Comparison of ENCODE assay signal across 22 cellular contexts in genomic region chr17:75356260-75356937, GRCh38. TPM values are rescaled to one million over a fixed set of nuclear protein-coding genes. Genes with fewer than 3 reads are reported as not detected.
A peak's percentile ranks its signal among the peaks of the same experiment; 100 is the strongest.
DNase-seq lines count a peak whose midpoint lies in the region; ATAC-seq and TF ChIP-seq lines count a peak whose summit lies in the region.
"Had no signal": no experiment of that assay in that cellular context is flagged by ENCODE, and none has a peak within 500 bp of the region (broad histone marks: within the 10 kb centered on the region; RNA-seq: fewer than 3 reads in every experiment).

No MANE protein-coding gene starts in this region.

- no peak overlapping the region for H4K8ac ChIP-seq in H9 (replicated peaks; ENCODE audit: insufficient read length, low read depth, low read length)

- intact Hi-C loops in body of pancreas (cut with DNase I) = no loop called here

- no peak for TF ChIP-seq POLR2A in body of pancreas (IDR thresholded peaks at IDR 0.05)

- no peak overlapping the region for H3K56ac ChIP-seq in H9 (ENCODE audit: insufficient read length, low read depth, low read length)

- no peak overlapping the region for H4K91ac ChIP-seq in H9 (ENCODE audit: insufficient read length, low read depth, low read length)

- no peak overlapping the region for H2BK5ac ChIP-seq in H9 (ENCODE audit: insufficient read length, low read length)

- H3K4me1 ChIP-seq in H9 (ENCODE audit: insufficient read depth, low read length) (peaks cover 7% of the 10 kb centered on the region; the same call in 1 of the 2 replicates), body of pancreas (peaks cover 43% of the 10 kb centered on the region), neutrophil (ENCODE audit: control insufficient read depth in 1 of 2, insufficient read depth in 1 of 2, low read depth in 1 of 2, low read length in 1 of 2) (peaks cover 38 to 44% of the 10 kb centered on the region in 2 experiments)

- no peaks in the 10 kb centered on the region for H3K9me3 Mint-ChIP-seq in T-helper 1 cell treated with Interleukin-12 subunit alpha and Interleukin-12 subunit beta and Interleukin-4 antibody, amounts not matched to agents 30 μg/mL and 1 μg/mL, for 36 hours
- H3K9me3 Mint-ChIP-seq in H9 = peaks cover 8% of the 10 kb centered on the region in 2 experiments; a peak in 3 of 5 replicates

- H2AFZ ChIP-seq in H9 (ENCODE audit: low read length) = no peak overlapping the region

- no peak overlapping the region for H3K4me3 ChIP-seq in body of pancreas
- H3K4me3 ChIP-seq in neutrophil (ENCODE audit: low read depth in 1 of 2, low read length in 1 of 2) = no peak overlapping the region
- H3K4me3 ChIP-seq: BLaER1, sigmoid colon had no signal

- in situ Hi-C loops in GM13977 (cut with MboI; ENCODE audit: low pct_unique_long_range_greater_than_20kb, low sequenced_read_pairs, unreplicated experiment) = no loop called here

- POLR2A ChIA-PET in HEK293T (lab: Yijun Ruan, JAX) = no interaction called here

- no peaks in the 10 kb centered on the region for H3K27me3 Mint-ChIP-seq in T-helper 1 cell treated with Interleukin-12 subunit alpha and Interleukin-12 subunit beta and Interleukin-4 antibody, amounts not matched to agents 30 μg/mL and 1 μg/mL, for 36 hours (ENCODE audit: low read depth)
- no peaks in the 10 kb centered on the region for H3K27me3 Mint-ChIP-seq in H9 (ENCODE audit: low read depth)

- no peak overlapping the region for H3K9ac ChIP-seq in H9 (ENCODE audit: extremely low read depth, insufficient read length, low read length)
- H3K9ac ChIP-seq: BLaER1 had no signal

- H2BK12ac ChIP-seq in H9 (ENCODE audit: insufficient read length, low read depth, low read length) = no peak overlapping the region

- H3K79me2 ChIP-seq in H9 (ENCODE audit: insufficient read depth, low read length) = peaks cover 5% of the 10 kb centered on the region; the same call in 1 of the 2 replicates

- no peak for DNase-seq in T-helper 1 cell
- DNase-seq in H9 = no peak
- DNase-seq in body of pancreas = no peak
- DNase-seq in HEK293T (ENCODE audit: extremely low spot score) = no peak
- DNase-seq in GM13977 (ENCODE audit: low spot score) = no peak
- DNase-seq: activated CD4-positive, alpha-beta T cell treated with anti-CD3 and anti-CD28 coated beads for 4 hours; activated T-cell treated with anti-CD3 and anti-CD28 coated beads, Interleukin-2, amount 50 U/mL, for 48 hours; DMS53; foreskin keratinocyte; left cardiac atrium; NCI-H1092 treated with DMSO at 0.1 percent for 48 hours; NCI-H2081 treated with DMSO at 0.1 percent for 48 hours; NCI-H524 treated with DMSO at 0.1 percent for 48 hours; SHP77; sigmoid colon; stimulated activated CD4-positive, alpha-beta T cell treated with anti-CD3 and anti-CD28 coated beads, Interleukin-2, amount 100 ng/mL, for 24 hours had no signal

- no peak overlapping the region for H3K27ac ChIP-seq in H9 (ENCODE audit: insufficient read length, low read depth, low read length)
- peak overlapping the region in 1 of 4 donors; percentile 20 for H3K27ac ChIP-seq in body of pancreas
- H3K27ac ChIP-seq in neutrophil = peak overlapping the region; percentile 38
- H3K27ac ChIP-seq: 22Rv1, BLaER1, foreskin keratinocyte, sigmoid colon had no signal

- peaks cover 37% of the 10 kb centered on the region for H3K4me1 Mint-ChIP-seq in T-helper 1 cell treated with Interleukin-12 subunit alpha and Interleukin-12 subunit beta and Interleukin-4 antibody, amounts not matched to agents 30 μg/mL and 1 μg/mL, for 36 hours (ENCODE audit: low read depth)
- H3K4me1 Mint-ChIP-seq in H9 = peaks cover 13% of the 10 kb centered on the region in 2 experiments

- no peak overlapping the region for H4K5ac ChIP-seq in H9 (ENCODE audit: insufficient read length, low read depth, low read length)

- H3K79me1 ChIP-seq in H9 (ENCODE audit: insufficient read depth, low read depth, low read length, poor library complexity, severe bottlenecking) = peaks cover 6% of the 10 kb centered on the region

- H3K27ac Mint-ChIP-seq in T-helper 1 cell treated with Interleukin-12 subunit alpha and Interleukin-12 subunit beta and Interleukin-4 antibody, amounts not matched to agents 30 μg/mL and 1 μg/mL, for 36 hours = peak overlapping the region; percentile 1
- peak overlapping the region; percentile 5 to 36 (median 15); a peak in 3 of 7 replicates for H3K27ac Mint-ChIP-seq in H9

- no peaks in the 10 kb centered on the region for H3K36me3 ChIP-seq in body of pancreas (replicated peaks in 1 of 2; ENCODE audit: insufficient read depth in 1 of 2, low read depth in 2 of 2)
- no peaks in the 10 kb centered on the region for H3K36me3 ChIP-seq in neutrophil
- H3K36me3 ChIP-seq: sigmoid colon had no signal

- ATAC-seq in body of pancreas (peak; percentile 27), GM21786 (IDR thresholded peaks at IDR 0.05; ENCODE audit: unreplicated experiment) (no peak)
- ATAC-seq: foreskin keratinocyte, HCT116, left cardiac atrium had no signal

- H3K23me2 ChIP-seq in H9 (ENCODE audit: insufficient read length, low read depth, low read length, poor library complexity, severe bottlenecking) = no peaks in the 10 kb centered on the region

- H2BK120ac ChIP-seq in H9 (ENCODE audit: low read depth, low read length, poor library complexity, severe bottlenecking) = no peak overlapping the region

- CTCF ChIA-PET in HEK293T (lab: Yijun Ruan, JAX) = no interaction called here

- TF ChIP-seq CTCF in H9 (conservative IDR thresholded peaks at IDR 0.05) = no peak
- no peak for TF ChIP-seq CTCF in body of pancreas (IDR thresholded peaks at IDR 0.05)
- TF ChIP-seq CTCF in neutrophil (IDR thresholded peaks at IDR 0.05) = no peak
- no peak for TF ChIP-seq CTCF in GM13977 (IDR thresholded peaks at IDR 0.05; ENCODE audit: extremely low read depth, insufficient read depth, missing control alignments)

- H3K23ac ChIP-seq in H9 (ENCODE audit: insufficient read length, low read depth, low read length) = no peak overlapping the region

- H3K4ac ChIP-seq in H9 (ENCODE audit: low read depth, low read length) = no peak overlapping the region

- no peaks in the 10 kb centered on the region for H4K20me1 ChIP-seq in H9 (ENCODE audit: control insufficient read depth, insufficient read depth, insufficient read length)

- H2AK5ac ChIP-seq in H9 (ENCODE audit: insufficient read length, low read length) = no peak overlapping the region

- no CpG with 5 or more reads among the region's 9 CpGs for WGBS in H9 (ENCODE audit: extremely low coverage, insufficient read length, low lambda C conversion rate)
- WGBS in body of pancreas, 2 donors = 48 to 50% methylated on average over 9 of the region's 9 CpGs

- H3K4me3 Mint-ChIP-seq in T-helper 1 cell treated with Interleukin-12 subunit alpha and Interleukin-12 subunit beta and Interleukin-4 antibody, amounts not matched to agents 30 μg/mL and 1 μg/mL, for 36 hours = no peak overlapping the region
- H3K4me3 Mint-ChIP-seq in H9 = no peak overlapping the region

- no peaks in the 10 kb centered on the region for H3K27me3 ChIP-seq in H9 (ENCODE audit: insufficient read depth, low read length)
- no peaks in the 10 kb centered on the region for H3K27me3 ChIP-seq in body of pancreas
- no peaks in the 10 kb centered on the region for H3K27me3 ChIP-seq in neutrophil
- H3K27me3 ChIP-seq: BLaER1, foreskin keratinocyte, sigmoid colon had no signal

- H3K36me3 Mint-ChIP-seq in T-helper 1 cell treated with Interleukin-12 subunit alpha and Interleukin-12 subunit beta and Interleukin-4 antibody, amounts not matched to agents 30 μg/mL and 1 μg/mL, for 36 hours (ENCODE audit: low read depth) = peaks cover 15% of the 10 kb centered on the region
- peaks cover 9 to 18% (median 11%) of the 10 kb centered on the region in 3 experiments for H3K36me3 Mint-ChIP-seq in H9 (ENCODE audit: insufficient read depth in 1 of 3, low read depth in 3 of 3)

- H2BK15ac ChIP-seq in H9 (ENCODE audit: low read depth, low read length) = no peak overlapping the region

- no peak overlapping the region for H2BK20ac ChIP-seq in H9 (ENCODE audit: low read depth, low read length, poor library complexity, severe bottlenecking)

- H3K9me3 ChIP-seq in H9 (ENCODE audit: control insufficient read depth, low read depth, low read length) = no peaks in the 10 kb centered on the region
- no peaks in the 10 kb centered on the region for H3K9me3 ChIP-seq in body of pancreas
- no peaks in the 10 kb centered on the region for H3K9me3 ChIP-seq in neutrophil
- H3K9me3 ChIP-seq: sigmoid colon had no signal

- no peak overlapping the region for H3K14ac ChIP-seq in H9 (ENCODE audit: insufficient read depth, low read length)

- no peak overlapping the region for H3K4me2 ChIP-seq in H9 (ENCODE audit: insufficient read depth, insufficient read length, low read length)
- H3K4me2 ChIP-seq: BLaER1 had no signal

- no peak overlapping the region for H3T11ph ChIP-seq in H9 (ENCODE audit: low read length)

- H3K18ac ChIP-seq in H9 (ENCODE audit: insufficient read length, low read depth, low read length) = no peak overlapping the region

TF ChIP-seq in HEK293T, 16 proteins besides CTCF, POLR2A, EP300 and RAD21:
- no peak for TF ChIP-seq BHLHE40 (IDR thresholded peaks at IDR 0.05; ENCODE audit: borderline replicate concordance)
- no peak for TF ChIP-seq TARDBP (IDR thresholded peaks at IDR 0.05)
- no peak for TF ChIP-seq HDGF (IDR thresholded peaks at IDR 0.05; ENCODE audit: borderline replicate concordance)
- TF ChIP-seq NFRKB (IDR thresholded peaks at IDR 0.05) = no peak
- no peak for TF ChIP-seq LEF1 (IDR thresholded peaks at IDR 0.05; ENCODE audit: borderline replicate concordance)
- TF ChIP-seq, protein P1, sequence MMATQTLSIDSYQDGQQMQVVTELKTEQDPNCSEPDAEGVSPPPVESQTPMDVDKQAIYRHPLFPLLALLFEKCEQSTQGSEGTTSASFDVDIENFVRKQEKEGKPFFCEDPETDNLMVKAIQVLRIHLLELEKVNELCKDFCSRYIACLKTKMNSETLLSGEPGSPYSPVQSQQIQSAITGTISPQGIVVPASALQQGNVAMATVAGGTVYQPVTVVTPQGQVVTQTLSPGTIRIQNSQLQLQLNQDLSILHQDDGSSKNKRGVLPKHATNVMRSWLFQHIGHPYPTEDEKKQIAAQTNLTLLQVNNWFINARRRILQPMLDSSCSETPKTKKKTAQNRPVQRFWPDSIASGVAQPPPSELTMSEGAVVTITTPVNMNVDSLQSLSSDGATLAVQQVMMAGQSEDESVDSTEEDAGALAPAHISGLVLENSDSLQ (IDR thresholded peaks at IDR 0.05) = no peak
- TF ChIP-seq FOXK2 (IDR thresholded peaks at IDR 0.05) = no peak
- TF ChIP-seq SP1 (IDR thresholded peaks at IDR 0.05) = no peak
- TF ChIP-seq CTBP1 (IDR thresholded peaks at IDR 0.05; ENCODE audit: borderline replicate concordance) = no peak
- TF ChIP-seq SUZ12 (IDR thresholded peaks at IDR 0.05) = no peak
- no peak for TF ChIP-seq ARNT (IDR thresholded peaks at IDR 0.05)
- no peak for TF ChIP-seq L3MBTL2 (conservative IDR thresholded peaks at IDR 0.05)
- TF ChIP-seq FOXA1 (IDR thresholded peaks at IDR 0.05) = no peak
- TF ChIP-seq ZNF384 (IDR thresholded peaks at IDR 0.05) = no peak
- TF ChIP-seq FOXM1 (IDR thresholded peaks at IDR 0.05; ENCODE audit: borderline replicate concordance) = no peak
- no peak for TF ChIP-seq ELF4 (IDR thresholded peaks at IDR 0.05)

RNA-seq across cellular contexts. Expression of gene GRB2, which starts 49.1 kb away (rescaled TPM):
- total RNA-seq in H9 (2021) (87.7 and 91.7 TPM in 2 replicates), body of pancreas (100 to 1,000 TPM in 1 of 2 donors, 10 to 100 TPM in 1; 51.9 to 118 TPM)
